Comparison of ENCODE assay signal across 1 cellular context in genomic region chr1:161962094-161962887, GRCh38.
TF ChIP-seq lines count a peak whose summit lies in the region.

No MANE protein-coding gene starts in this region.

TF ChIP-seq in GM23338, 12 proteins besides CTCF, POLR2A, EP300 and RAD21 (continued from another document):
- no peak for TF ChIP-seq ZNF114 (CRISPR knock-in tag; IDR thresholded peaks at IDR 0.05)
